Comparison of ENCODE assay signal across 15 cellular contexts in genomic region chr1:8796812-8797211, GRCh38. TPM values are rescaled to one million over a fixed set of nuclear protein-coding genes. Genes with fewer than 3 reads are reported as not detected.
DNase-seq lines count a peak whose midpoint lies in the region; ATAC-seq and TF ChIP-seq lines count a peak whose summit lies in the region.
"Had no signal": no experiment of that assay in that cellular context is flagged by ENCODE, and none has a peak within 500 bp of the region (broad histone marks: within the 10 kb centered on the region; RNA-seq: fewer than 3 reads in every experiment).

No MANE protein-coding gene starts in this region.

- ATAC-seq in PC-3 (no peak), GM18907 (IDR thresholded peaks at IDR 0.05; ENCODE audit: unreplicated experiment) (no peak)
- ATAC-seq in naive thymus-derived CD4-positive, alpha-beta T cell = no peak

- POLR2A ChIA-PET in PC-3 (lab: Charles Lee; ENCODE audit: unreplicated experiment) = interaction anchor here (0.7 kb wide), 1 partner anchor 208 kb away, joined by 4 read pairs; no protein-coding TSS in a partner anchor
- POLR2A ChIA-PET in naive thymus-derived CD4-positive, alpha-beta T cell (lab: Charles Lee) = no interaction called here

- H2AFZ ChIP-seq in PC-3 (ENCODE audit: low read length) = no peak overlapping the region

- H3K9me3 ChIP-seq in BLaER1 (peaks cover 11% of the 10 kb centered on the region), PC-3 (ENCODE audit: low read length) (no peaks in the 10 kb centered on the region), esophagus squamous epithelium (no peaks in the 10 kb centered on the region)
- no peaks in the 10 kb centered on the region for H3K9me3 ChIP-seq in naive thymus-derived CD4-positive, alpha-beta T cell (ENCODE audit: control insufficient read depth in 2 of 3, low read length in 3 of 3)

- H3K4me1 Mint-ChIP-seq in activated T-helper 1 cell treated with anti-CD3 and anti-CD28 coated beads, Interleukin-12 subunit alpha, Interleukin-12 subunit beta, Interleukin-2, Interleukin-4 antibody, amounts not matched to agents 30 ng/mL and 10 ng/mL and 1 ng/mL, durations not matched to agents 14 hours and 24 hours and 36 hours (ENCODE audit: low read depth) = no peaks in the 10 kb centered on the region
- H3K4me1 Mint-ChIP-seq in naive thymus-derived CD4-positive, alpha-beta T cell = peaks cover 2 to 12% (median 7%) of the 10 kb centered on the region in 7 donors
- H3K4me1 Mint-ChIP-seq: CD14-positive monocyte had no signal

- no peaks in the 10 kb centered on the region for H3F3A ChIP-seq in PC-3 (ENCODE audit: low read length, unreplicated experiment)

- no peaks in the 10 kb centered on the region for H3K27me3 Mint-ChIP-seq in activated T-helper 1 cell treated with anti-CD3 and anti-CD28 coated beads, Interleukin-12 subunit alpha, Interleukin-12 subunit beta, Interleukin-2, Interleukin-4 antibody, amounts not matched to agents 30 ng/mL and 10 ng/mL and 1 ng/mL, durations not matched to agents 14 hours and 24 hours and 36 hours (ENCODE audit: insufficient read depth)
- H3K27me3 Mint-ChIP-seq in naive thymus-derived CD4-positive, alpha-beta T cell = no peaks in the 10 kb centered on the region

- H4K20me1 ChIP-seq in BLaER1 (no peaks in the 10 kb centered on the region; the same call in 1 of the 2 replicates), PC-3 (ENCODE audit: low read length) (no peaks in the 10 kb centered on the region)

- H3K9me2 ChIP-seq in PC-3 (replicated peaks; ENCODE audit: low read length) = no peaks in the 10 kb centered on the region

- H3K79me2 ChIP-seq in PC-3 (ENCODE audit: low read length) = no peaks in the 10 kb centered on the region

- TF ChIP-seq POLR2A in esophagus squamous epithelium (IDR thresholded peaks at IDR 0.05) = no peak

- H3K4me2 ChIP-seq in BLaER1 = peak overlapping the region; percentile 72
- H3K4me2 ChIP-seq in PC-3 (ENCODE audit: low read length) = peak overlapping the region; percentile 65; the same call in 1 of the 2 replicates

- WGBS in esophagus squamous epithelium, 2 donors = 38% methylated on average over 3 of the region's 3 CpGs

- intact Hi-C loops in PC-3 (cut with micrococcal nuclease) = no loop called here
- intact Hi-C loops in activated T-helper 1 cell treated with anti-CD3 and anti-CD28 coated beads, Interleukin-12 subunit alpha, Interleukin-12 subunit beta, Interleukin-2, Interleukin-4 antibody, amounts not matched to agents 30 ng/mL and 10 ng/mL and 1 ng/mL, durations not matched to agents 14 hours and 24 hours and 36 hours (cut with micrococcal nuclease) = loop anchor here (10.0 kb wide), 1 partner anchor 48 kb away; no protein-coding TSS in a partner anchor
- intact Hi-C loops in esophagus squamous epithelium (cut with DNase I) = no loop called here
- intact Hi-C loops in naive thymus-derived CD4-positive, alpha-beta T cell (cut with micrococcal nuclease) = no loop called here

- H3K9ac ChIP-seq in BLaER1 = peak overlapping the region; percentile 45; the same call in 1 of the 2 replicates
- no peak overlapping the region; the same call in 1 of the 2 replicates for H3K9ac ChIP-seq in PC-3 (ENCODE audit: low read length)

- BruUV-seq in PC-3 (replicated peaks; lab: Mats Ljungman, UMichigan) = no TSS peak

- H3K4me3 Mint-ChIP-seq in activated T-helper 1 cell treated with anti-CD3 and anti-CD28 coated beads, Interleukin-12 subunit alpha, Interleukin-12 subunit beta, Interleukin-2, Interleukin-4 antibody, amounts not matched to agents 30 ng/mL and 10 ng/mL and 1 ng/mL, durations not matched to agents 14 hours and 24 hours and 36 hours = no peak overlapping the region
- H3K4me3 Mint-ChIP-seq in naive thymus-derived CD4-positive, alpha-beta T cell = no peak overlapping the region
- H3K4me3 Mint-ChIP-seq: CD14-positive monocyte had no signal

- H3K27me3 ChIP-seq in BLaER1 = no peaks in the 10 kb centered on the region
- no peaks in the 10 kb centered on the region for H3K27me3 ChIP-seq in PC-3 (ENCODE audit: low read length)
- no peaks in the 10 kb centered on the region for H3K27me3 ChIP-seq in esophagus squamous epithelium
- H3K27me3 ChIP-seq in naive thymus-derived CD4-positive, alpha-beta T cell (ENCODE audit: control insufficient read depth in 2 of 2, insufficient read depth in 2 of 2, low read length in 2 of 2) = no peaks in the 10 kb centered on the region

- H3K27ac Mint-ChIP-seq in activated T-helper 1 cell treated with anti-CD3 and anti-CD28 coated beads, Interleukin-12 subunit alpha, Interleukin-12 subunit beta, Interleukin-2, Interleukin-4 antibody, amounts not matched to agents 30 ng/mL and 10 ng/mL and 1 ng/mL, durations not matched to agents 14 hours and 24 hours and 36 hours = peak overlapping the region; percentile 36
- H3K27ac Mint-ChIP-seq in naive thymus-derived CD4-positive, alpha-beta T cell = peak overlapping the region in 3 of 9 donors; percentile 21 to 84 (median 59)

- H3K36me3 Mint-ChIP-seq in activated T-helper 1 cell treated with anti-CD3 and anti-CD28 coated beads, Interleukin-12 subunit alpha, Interleukin-12 subunit beta, Interleukin-2, Interleukin-4 antibody, amounts not matched to agents 30 ng/mL and 10 ng/mL and 1 ng/mL, durations not matched to agents 14 hours and 24 hours and 36 hours (ENCODE audit: low read depth) = peaks cover 3% of the 10 kb centered on the region
- H3K36me3 Mint-ChIP-seq in naive thymus-derived CD4-positive, alpha-beta T cell = peaks cover 4 to 23% (median 8%) of the 10 kb centered on the region in 5 donors

- TF ChIP-seq CTCF in PC-3 (conservative IDR thresholded peaks at IDR 0.05; ENCODE audit: low read depth, low read length) (no peak), esophagus squamous epithelium (IDR thresholded peaks at IDR 0.05) (no peak)

- peak overlapping the region; percentile 5; the same call in 1 of the 2 replicates for H3K4me3 ChIP-seq in BLaER1
- no peak overlapping the region for H3K4me3 ChIP-seq in PC-3 (ENCODE audit: low read length)
- no peak overlapping the region for H3K4me3 ChIP-seq in esophagus squamous epithelium
- no peak overlapping the region for H3K4me3 ChIP-seq in naive thymus-derived CD4-positive, alpha-beta T cell (ENCODE audit: low read length)

- peak overlapping the region; percentile 63 for H3K27ac ChIP-seq in BLaER1
- peak overlapping the region; percentile 73 for H3K27ac ChIP-seq in PC-3 (ENCODE audit: low read length)
- peak overlapping the region in 3 of 4 donors; percentile 57 to 79 (median 71) for H3K27ac ChIP-seq in esophagus squamous epithelium
- H3K27ac ChIP-seq in naive thymus-derived CD4-positive, alpha-beta T cell (ENCODE audit: low read depth, low read length) = no peak overlapping the region

- CTCF ChIA-PET in PC-3 (lab: Charles Lee) = no interaction called here
- CTCF ChIA-PET in naive thymus-derived CD4-positive, alpha-beta T cell (lab: Charles Lee) = no interaction called here

- DNase-seq in PC-3 (no peak), esophagus squamous epithelium (lab: John Stamatoyannopoulos, UW) (no peak), iPS-NIHi7 (ENCODE audit: extremely low spot score) (no peak)
- DNase-seq in activated T-helper 1 cell treated with anti-CD3 and anti-CD28 coated beads, Interleukin-12 subunit alpha, Interleukin-12 subunit beta, Interleukin-2, Interleukin-4 antibody, amounts not matched to agents 30 ng/mL and 10 ng/mL and 1 ng/mL, durations not matched to agents 14 hours and 24 hours and 36 hours (ENCODE audit: low spot score) = no peak
- no peak for DNase-seq in naive thymus-derived CD4-positive, alpha-beta T cell
- DNase-seq in stimulated activated CD4-positive, alpha-beta T cell treated with anti-CD3 and anti-CD28 coated beads, Interleukin-12 subunit alpha, Interleukin-12 subunit beta, amount 100 ng/mL, for 4 hours = no peak
- DNase-seq: DMS53, GOT3, KBM-7, NCI-H1436, NCI-H2029 treated with DMSO at 0.1 percent for 48 hours, NCI-H748 treated with DMSO at 0.1 percent for 48 hours had no signal

- H3K36me3 ChIP-seq in BLaER1 (peaks cover 43% of the 10 kb centered on the region), PC-3 (ENCODE audit: low read depth, low read length) (no peaks in the 10 kb centered on the region), esophagus squamous epithelium (peaks cover 0 to 4% (median 0%) of the 10 kb centered on the region in 3 donors)
- H3K36me3 ChIP-seq in naive thymus-derived CD4-positive, alpha-beta T cell (ENCODE audit: control insufficient read depth in 2 of 3, insufficient read depth in 3 of 3, low read length in 3 of 3) = no peaks in the 10 kb centered on the region

- H3K9me3 Mint-ChIP-seq in activated T-helper 1 cell treated with anti-CD3 and anti-CD28 coated beads, Interleukin-12 subunit alpha, Interleukin-12 subunit beta, Interleukin-2, Interleukin-4 antibody, amounts not matched to agents 30 ng/mL and 10 ng/mL and 1 ng/mL, durations not matched to agents 14 hours and 24 hours and 36 hours = no peaks in the 10 kb centered on the region
- H3K9me3 Mint-ChIP-seq in naive thymus-derived CD4-positive, alpha-beta T cell = no peaks in the 10 kb centered on the region

- H3K4me1 ChIP-seq in BLaER1 = peaks cover 69% of the 10 kb centered on the region
- H3K4me1 ChIP-seq in PC-3 (ENCODE audit: insufficient read depth, low read length) = peaks cover 16% of the 10 kb centered on the region
- H3K4me1 ChIP-seq in esophagus squamous epithelium = peaks cover 0 to 26% (median 6%) of the 10 kb centered on the region in 3 donors
- H3K4me1 ChIP-seq in naive thymus-derived CD4-positive, alpha-beta T cell (ENCODE audit: control insufficient read depth in 2 of 2, insufficient read depth in 2 of 2, low read length in 2 of 2) = no peaks in the 10 kb centered on the region

RNA-seq across cellular contexts. Expression of gene RERE, which starts 20.6 kb away (rescaled TPM):
- total RNA-seq in PC-3 (2014; rRNA removed) = 24.2 and 45.2 TPM in 2 replicates
- 82.0 and 90.9 TPM in 2 replicates for total RNA-seq in activated T-helper 1 cell treated with anti-CD3 and anti-CD28 coated beads, Interleukin-12 subunit alpha, Interleukin-12 subunit beta, Interleukin-2, Interleukin-4 antibody, amounts not matched to agents 30 ng/mL and 10 ng/mL and 1 ng/mL, durations not matched to agents 14 hours and 24 hours and 36 hours
- 10 to 100 TPM; 27.5 to 56.6 (median 32.1) TPM for total RNA-seq in esophagus squamous epithelium
- 100 to 1,000 TPM in 4 of 5 experiments, 10 to 100 TPM in 1; 75.6 to 114 (median 107) TPM for total RNA-seq in naive thymus-derived CD4-positive, alpha-beta T cell
- polyA plus RNA-seq in naive thymus-derived CD4-positive, alpha-beta T cell = 1 to 10 TPM; 7.3 to 9.1 TPM
